ENCODE assay signal across 1 cellular context in the genomic region with DNA sequence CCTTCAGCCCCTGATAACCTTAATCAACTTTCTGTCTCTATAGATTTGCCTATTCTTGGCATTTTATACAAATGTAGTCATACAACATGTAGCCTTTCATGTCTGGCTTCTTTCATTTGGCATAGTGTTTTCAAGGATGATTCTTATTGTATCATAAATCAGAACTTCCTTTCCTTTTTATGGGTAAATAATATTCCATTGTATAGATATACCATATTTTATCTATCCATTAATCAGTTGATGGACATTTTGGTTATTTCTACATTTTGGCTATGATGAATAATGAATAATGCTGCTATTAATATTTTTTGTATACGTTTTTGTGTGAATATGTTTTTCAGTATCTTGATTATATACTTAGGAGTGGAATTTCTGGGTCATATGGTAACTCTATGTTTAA.
TF ChIP-seq lines count a peak whose summit lies in the region.

No MANE protein-coding gene starts in this region.

TF ChIP-seq in SK-N-SH, 30 proteins besides CTCF, POLR2A, EP300 and RAD21 (continued from another document):
- TF ChIP-seq USF2 (IDR thresholded peaks at IDR 0.05; ENCODE audit: borderline replicate concordance, low read depth, low read length) (no peak), MXI1 (IDR thresholded peaks at IDR 0.05; ENCODE audit: low read depth, low read length) (no peak), SIN3A (IDR thresholded peaks at IDR 0.05; ENCODE audit: borderline replicate concordance, low read depth, low read length) (no peak)
TF ChIP-seq in SK-N-SH: peak in this region for 0.
